ENCODE assay signal across 10 cellular contexts in the genomic region with DNA sequence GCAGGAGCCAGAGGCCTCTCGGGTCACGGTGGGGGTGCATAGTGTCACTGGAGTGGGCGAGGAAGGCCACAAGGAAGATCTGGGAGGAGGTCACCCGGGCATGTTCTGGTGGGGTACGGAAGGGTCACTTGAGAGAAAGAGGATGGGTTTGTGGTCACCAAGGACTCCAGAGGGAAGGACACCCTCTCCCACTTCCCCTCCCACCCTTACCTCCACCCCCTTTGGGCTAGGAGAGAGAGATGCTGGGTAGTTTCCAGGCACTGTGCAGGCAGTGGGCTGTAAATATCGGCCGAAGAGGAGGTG. TPM values are rescaled to one million over a fixed set of nuclear protein-coding genes. Genes with fewer than 3 reads are reported as not detected.
A peak's percentile ranks its signal among the peaks of the same experiment; 100 is the strongest.
DNase-seq lines count a peak whose midpoint lies in the region; ATAC-seq and TF ChIP-seq lines count a peak whose summit lies in the region.
"Had no signal": no experiment of that assay in that cellular context is flagged by ENCODE, and none has a peak within 500 bp of the region (broad histone marks: within the 10 kb centered on the region; RNA-seq: fewer than 3 reads in every experiment).

No MANE protein-coding gene starts in this region.

- no peaks in the 10 kb centered on the region for H4K20me1 ChIP-seq in KMS-11 (ENCODE audit: insufficient read depth)

- H3K79me2 ChIP-seq in KMS-11 (ENCODE audit: insufficient read depth, low read depth) = no peaks in the 10 kb centered on the region

- H3K9ac ChIP-seq in KMS-11 (no peak overlapping the region; the same call in 1 of the 2 replicates), duodenal mucosa (ENCODE audit: low read depth in 1 of 2, low read length in 2 of 2) (peak overlapping the region; percentile 54 to 60)

- H3K9me3 ChIP-seq in A673 (ENCODE audit: low read depth, low read length, poor library complexity, severe bottlenecking) (no peaks in the 10 kb centered on the region), duodenal mucosa (ENCODE audit: control insufficient read depth in 1 of 2, low read length in 2 of 2) (no peaks in the 10 kb centered on the region)

- peak overlapping the region; percentile 30 for H3K4me2 ChIP-seq in KMS-11

- H3K27me3 ChIP-seq in A673 (replicated peaks; ENCODE audit: insufficient read depth, low read depth, low read length, poor library complexity) = no peaks in the 10 kb centered on the region
- no peaks in the 10 kb centered on the region; the same call in 1 of the 2 replicates for H3K27me3 ChIP-seq in KMS-11 (ENCODE audit: insufficient read depth, low read depth)
- H3K27me3 ChIP-seq in duodenal mucosa (ENCODE audit: control insufficient read depth in 1 of 2, insufficient read depth in 2 of 2, low read length in 2 of 2) = no peaks in the 10 kb centered on the region

- H3K27me3 Mint-ChIP-seq in naive thymus-derived CD8-positive, alpha-beta T cell = no peaks in the 10 kb centered on the region

- ATAC-seq in naive thymus-derived CD8-positive, alpha-beta T cell = peak in 1 of 2 donors; percentile 19

- no peaks in the 10 kb centered on the region for H3K36me3 ChIP-seq in A673 (ENCODE audit: insufficient read depth, low read length, poor library complexity, severe bottlenecking)
- H3K36me3 ChIP-seq in KMS-11 (ENCODE audit: insufficient read depth) = no peaks in the 10 kb centered on the region
- no peaks in the 10 kb centered on the region for H3K36me3 ChIP-seq in duodenal mucosa (ENCODE audit: control insufficient read depth in 1 of 2, insufficient read depth in 2 of 2, low read length in 2 of 2)

- intact Hi-C loops in A673 (cut with micrococcal nuclease; ENCODE audit: unreplicated experiment) = no loop called here

- no peak for TF ChIP-seq CTCF in A673 (conservative IDR thresholded peaks at IDR 0.05; ENCODE audit: low read depth, low read length)
- no peak for TF ChIP-seq CTCF in KMS-11 (conservative IDR thresholded peaks at IDR 0.05; ENCODE audit: low read depth, low read length)

- H3K9me3 Mint-ChIP-seq in naive thymus-derived CD8-positive, alpha-beta T cell = peaks cover 0 to 23% (median 5%) of the 10 kb centered on the region in 9 donors

- BruUV-seq in A673 (replicated peaks; lab: Mats Ljungman, UMichigan) = no TSS peak

- H3K4me1 ChIP-seq in A673 (ENCODE audit: insufficient read depth, low read length, poor library complexity, severe bottlenecking) = peaks cover 7% of the 10 kb centered on the region
- peaks cover 7% of the 10 kb centered on the region for H3K4me1 ChIP-seq in KMS-11 (ENCODE audit: low read depth, poor library complexity, severe bottlenecking)
- peaks cover 21 to 25% of the 10 kb centered on the region in 2 donors for H3K4me1 ChIP-seq in duodenal mucosa (ENCODE audit: control insufficient read depth in 1 of 2, insufficient read depth in 2 of 2, low read length in 2 of 2)

- H2AFZ ChIP-seq in KMS-11 (ENCODE audit: low read depth) = peak overlapping the region; percentile 98; the same call in 1 of the 2 replicates

- POLR2A ChIA-PET in A673 (lab: Charles Lee; ENCODE audit: low non-redundant PET) = no interaction called here
- POLR2A ChIA-PET in naive thymus-derived CD8-positive, alpha-beta T cell (lab: Charles Lee) = interaction anchor here (0.8 to 22.6 kb wide), 5 partner anchors 11 to 82 kb away, joined by 3 to 462 read pairs (median 16); a partner anchor contains a TSS

- H3K27ac ChIP-seq in A673 (ENCODE audit: low read depth, low read length, poor library complexity, severe bottlenecking) = no peak overlapping the region
- no peak overlapping the region for H3K27ac ChIP-seq in KMS-11
- no peak overlapping the region for H3K27ac ChIP-seq in duodenal mucosa (ENCODE audit: low read depth, low read length)

- DNase-seq in A673 (ENCODE audit: low spot score) = no peak
- no peak for DNase-seq in naive thymus-derived CD8-positive, alpha-beta T cell
- no peak for DNase-seq in NCI-H187 treated with DMSO at 0.1 percent for 48 hours (lab: John Stamatoyannopoulos, UW)
- DNase-seq in NK-92 treated with Interleukin-12 subunit alpha and Interleukin-12 subunit beta, amount 100 ng/mL, for 24 hours (lab: John Stamatoyannopoulos, UW) = no peak
- no peak for DNase-seq in cerebellar cortex (ENCODE audit: low spot score)
- DNase-seq in GM19240 (ENCODE audit: insufficient read length, low spot score) = no peak
- DNase-seq: foreskin melanocyte, GF-D8 had no signal

- peaks cover 11 to 30% (median 28%) of the 10 kb centered on the region in 3 donors for H3K36me3 Mint-ChIP-seq in naive thymus-derived CD8-positive, alpha-beta T cell

- CTCF ChIA-PET in A673 (lab: Charles Lee) = interaction anchor here (0.7 kb wide), 1 partner anchor 23 kb away, joined by 3 read pairs; no protein-coding TSS in a partner anchor

- H3K4me3 ChIP-seq in A673 (ENCODE audit: low read depth, low read length, poor library complexity, severe bottlenecking) = peak overlapping the region; percentile 57
- no peak overlapping the region for H3K4me3 ChIP-seq in KMS-11 (IDR thresholded peaks at IDR 0.05; ENCODE audit: insufficient read depth, low read depth, low read length)
- H3K4me3 ChIP-seq in duodenal mucosa (ENCODE audit: low read depth in 1 of 2, low read length in 2 of 2) = peak overlapping the region; percentile 76 to 81

- H3K27ac Mint-ChIP-seq in naive thymus-derived CD8-positive, alpha-beta T cell = peak overlapping the region; percentile 93 to 99 (median 94)

- peak overlapping the region; percentile 88 to 97 (median 93) for H3K4me3 Mint-ChIP-seq in naive thymus-derived CD8-positive, alpha-beta T cell

- H3K4me1 Mint-ChIP-seq in naive thymus-derived CD8-positive, alpha-beta T cell = peaks cover 40 to 79% (median 73%) of the 10 kb centered on the region in 4 donors

RNA-seq across cellular contexts. Expression of a gene that starts 0.7 kb away (rescaled TPM):
- 1.8 and 2.3 TPM in 2 replicates for total RNA-seq in A673 (2021)
- total RNA-seq in naive thymus-derived CD8-positive, alpha-beta T cell = 10 to 100 TPM; 32.8 to 33.3 TPM
- 10 to 100 TPM; 17.8 to 42.2 (median 25.4) TPM for polyA plus RNA-seq in naive thymus-derived CD8-positive, alpha-beta T cell

RNA-seq across cellular contexts. Expression of a gene that starts 14.9 kb away (rescaled TPM):
- total RNA-seq in A673 (2021) = 5.7 and 7.3 TPM in 2 replicates
- total RNA-seq in naive thymus-derived CD8-positive, alpha-beta T cell = 10 to 100 TPM; 29.5 to 33.6 TPM
- polyA plus RNA-seq in naive thymus-derived CD8-positive, alpha-beta T cell = 10 to 100 TPM; 12.4 to 20.2 (median 13.9) TPM

RNA-seq across cellular contexts. Expression of a gene that starts 25.1 kb away (rescaled TPM):
- total RNA-seq in A673 (2021) = 11.0 and 16.3 TPM in 2 replicates
- total RNA-seq in naive thymus-derived CD8-positive, alpha-beta T cell = 10 to 100 TPM; 12.7 to 14.1 TPM
- 10 to 100 TPM in 1 of 3 donors, 1 to 10 TPM in 2; 4.3 to 10.7 (median 8.6) TPM for polyA plus RNA-seq in naive thymus-derived CD8-positive, alpha-beta T cell

RNA-seq across cellular contexts. Expression of a gene that starts 30.8 kb away (rescaled TPM):
- total RNA-seq in A673 (2021) = not detected in 2 replicates
- 1 to 10 TPM; 1.0 to 1.2 TPM for total RNA-seq in naive thymus-derived CD8-positive, alpha-beta T cell
- polyA plus RNA-seq in naive thymus-derived CD8-positive, alpha-beta T cell = 1 to 10 TPM in 1 of 3 donors, under 1 TPM in 1, not detected in 1; 0.71 to 1.1 TPM

RNA-seq across cellular contexts. Expression of a gene that starts 39.6 kb away (rescaled TPM):
- total RNA-seq in A673 (2021) = 11.1 and 12.8 TPM in 2 replicates
- total RNA-seq in naive thymus-derived CD8-positive, alpha-beta T cell = 1 to 10 TPM; 6.8 to 7.3 TPM
- 1 to 10 TPM; 7.1 to 7.7 (median 7.7) TPM for polyA plus RNA-seq in naive thymus-derived CD8-positive, alpha-beta T cell

Comparison
In these comparisons a context has a peak if more than half of its experiments do, and no peak if none do; other contexts are left out.
1. RNA of a gene that starts 0.7 kb away (total RNA-seq): 32.8 to 33.3 TPM in naive thymus-derived CD8-positive, alpha-beta T cell; 1.8 to 2.3 TPM in A673; every median in the first group is over 10 times any median in the second.